Comparison of ENCODE assay signal across 18 cellular contexts in genomic region chr13:98824376-98825160, GRCh38.
DNase-seq lines count a peak whose midpoint lies in the region; ATAC-seq and TF ChIP-seq lines count a peak whose summit lies in the region.
"Had no signal": no experiment of that assay in that cellular context is flagged by ENCODE, and none has a peak within 500 bp of the region (broad histone marks: within the 10 kb centered on the region; RNA-seq: fewer than 3 reads in every experiment).

No MANE protein-coding gene starts in this region.

- no peak overlapping the region for H3K4me2 ChIP-seq in GM23248 (ENCODE audit: unreplicated experiment)

- H3K36me3 ChIP-seq in GM23248 (ENCODE audit: low read depth) (no peaks in the 10 kb centered on the region), right lobe of liver (no peaks in the 10 kb centered on the region)
- H3K36me3 ChIP-seq: colonic mucosa had no signal

- H3K27me3 Mint-ChIP-seq in activated CD8-positive, alpha-beta T cell treated with anti-CD3 and anti-CD28 coated beads for 36 hours, result no peaks in the 10 kb centered on the region
- no peaks in the 10 kb centered on the region for H3K27me3 Mint-ChIP-seq in activated CD8-positive, alpha-beta T cell treated with anti-CD3 and anti-CD28 coated beads, Interleukin-2, amount 10 ng/mL, durations not matched to agents 7 days and 5 days (ENCODE audit: low read depth)
- H3K27me3 Mint-ChIP-seq in WTC11 (ENCODE audit: low read depth), result no peaks in the 10 kb centered on the region
- H3K27me3 Mint-ChIP-seq: B cell had no signal

- no peaks in the 10 kb centered on the region for H3K79me2 ChIP-seq in GM23248 (ENCODE audit: insufficient read depth)

- peaks cover 30% of the 10 kb centered on the region for H3K4me1 ChIP-seq in GM23248 (ENCODE audit: insufficient read depth)
- peaks cover 0 to 75% (median 37%) of the 10 kb centered on the region in 4 donors for H3K4me1 ChIP-seq in right lobe of liver

- H3K9me3 ChIP-seq in GM23248 (ENCODE audit: low read depth), result no peaks in the 10 kb centered on the region
- H3K9me3 ChIP-seq in right lobe of liver, result no peaks in the 10 kb centered on the region
- H3K9me3 ChIP-seq: Caco-2, colonic mucosa had no signal

- H3K4me3 ChIP-seq in GM23248 (no peak overlapping the region), right lobe of liver (no peak overlapping the region)
- H3K4me3 ChIP-seq: colonic mucosa had no signal

- peaks cover 13% of the 10 kb centered on the region for H3K4me1 Mint-ChIP-seq in activated CD8-positive, alpha-beta T cell treated with anti-CD3 and anti-CD28 coated beads for 36 hours (ENCODE audit: low read depth)
- peaks cover 28% of the 10 kb centered on the region for H3K4me1 Mint-ChIP-seq in activated CD8-positive, alpha-beta T cell treated with anti-CD3 and anti-CD28 coated beads, Interleukin-2, amount 10 ng/mL, durations not matched to agents 7 days and 5 days (ENCODE audit: low read depth)
- H3K4me1 Mint-ChIP-seq in WTC11, result peaks cover 41% of the 10 kb centered on the region

- no peaks in the 10 kb centered on the region for H3K9me3 Mint-ChIP-seq in activated CD8-positive, alpha-beta T cell treated with anti-CD3 and anti-CD28 coated beads for 36 hours
- no peaks in the 10 kb centered on the region for H3K9me3 Mint-ChIP-seq in activated CD8-positive, alpha-beta T cell treated with anti-CD3 and anti-CD28 coated beads, Interleukin-2, amount 10 ng/mL, durations not matched to agents 7 days and 5 days (ENCODE audit: insufficient read depth)
- 0 out of 2 replicates have a peak, but pooled peaks cover 3% of the 10 kb centered on the region for H3K9me3 Mint-ChIP-seq in WTC11
- H3K9me3 Mint-ChIP-seq: activated naive CD4-positive, alpha-beta T cell treated with anti-CD3 and anti-CD28 coated beads, Interleukin-2, amount 50 U/mL, for 72 hours had no signal

- H3K9ac ChIP-seq in GM23248, result no peak overlapping the region

- peak; percentile 74 for ATAC-seq in activated CD8-positive, alpha-beta T cell treated with anti-CD3 and anti-CD28 coated beads for 36 hours
- ATAC-seq in activated CD8-positive, alpha-beta T cell treated with anti-CD3 and anti-CD28 coated beads, Interleukin-2, amount 10 ng/mL, durations not matched to agents 7 days and 5 days, result no peak
- no peak for ATAC-seq in WTC11
- peak; percentile 36 to 56 (median 44) for ATAC-seq in right lobe of liver
- no peak for ATAC-seq in sciatic nerve
- ATAC-seq: left ventricle myocardium superior had no signal

- no peaks in the 10 kb centered on the region for H4K20me1 ChIP-seq in GM23248 (ENCODE audit: insufficient read depth)

- WGBS in GM23248 (ENCODE audit: low coverage in 1 of 2, low lambda C conversion rate in 2 of 2, missing lambda C conversion rate in 2 of 2), 2 experiments, result 85 to 88% methylated on average over 13 of the region's 13 CpGs
- 35% methylated on average over 9 of the region's 13 CpGs for WGBS in right lobe of liver (ENCODE audit: insufficient coverage, low coverage, low lambda C conversion rate, missing lambda C conversion rate)

- in situ Hi-C loops in GM23248 (cut with MboI), result loop anchor here (25.0 kb wide), 1 partner anchor 362 kb away; no protein-coding TSS in a partner anchor

- no peak overlapping the region for H3K27ac ChIP-seq in GM23248
- H3K27ac ChIP-seq in right lobe of liver, result peak overlapping the region; percentile 34 to 89 (median 61)
- H3K27ac ChIP-seq: colonic mucosa had no signal

- POLR2A ChIA-PET in activated CD8-positive, alpha-beta T cell treated with anti-CD3 and anti-CD28 coated beads for 36 hours (lab: Charles Lee), result no interaction called here
- POLR2A ChIA-PET in activated CD8-positive, alpha-beta T cell treated with anti-CD3 and anti-CD28 coated beads, Interleukin-2, amount 10 ng/mL, durations not matched to agents 7 days and 5 days (lab: Charles Lee), result no interaction called here
- POLR2A ChIA-PET in WTC11 (lab: Charles Lee), result no interaction called here

- H3K27me3 ChIP-seq in GM23248 (replicated peaks; ENCODE audit: insufficient read depth) (no peaks in the 10 kb centered on the region), right lobe of liver (no peaks in the 10 kb centered on the region)
- H3K27me3 ChIP-seq: colonic mucosa had no signal

- peak overlapping the region; percentile 32 for H3K27ac Mint-ChIP-seq in activated CD8-positive, alpha-beta T cell treated with anti-CD3 and anti-CD28 coated beads for 36 hours
- no peak overlapping the region for H3K27ac Mint-ChIP-seq in activated CD8-positive, alpha-beta T cell treated with anti-CD3 and anti-CD28 coated beads, Interleukin-2, amount 10 ng/mL, durations not matched to agents 7 days and 5 days
- H3K27ac Mint-ChIP-seq in WTC11, result peak overlapping the region; percentile 29; the same call in 1 of the 2 replicates
- H3K27ac Mint-ChIP-seq: activated naive CD4-positive, alpha-beta T cell treated with anti-CD3 and anti-CD28 coated beads, Interleukin-2, amount 50 U/mL, for 72 hours; B cell had no signal

- no peak overlapping the region for H3K4me3 Mint-ChIP-seq in activated CD8-positive, alpha-beta T cell treated with anti-CD3 and anti-CD28 coated beads for 36 hours
- H3K4me3 Mint-ChIP-seq in activated CD8-positive, alpha-beta T cell treated with anti-CD3 and anti-CD28 coated beads, Interleukin-2, amount 10 ng/mL, durations not matched to agents 7 days and 5 days, result no peak overlapping the region
- H3K4me3 Mint-ChIP-seq in WTC11, result no peak overlapping the region

- CTCF ChIA-PET in activated CD8-positive, alpha-beta T cell treated with anti-CD3 and anti-CD28 coated beads for 36 hours (lab: Charles Lee), result interaction anchor here (0.8 to 0.9 kb wide), 2 partner anchors 15 to 19 kb away, joined by 3 read pairs; no protein-coding TSS in a partner anchor
- CTCF ChIA-PET in activated CD8-positive, alpha-beta T cell treated with anti-CD3 and anti-CD28 coated beads, Interleukin-2, amount 10 ng/mL, durations not matched to agents 7 days and 5 days (lab: Charles Lee), result interaction anchor here (1.4 to 1.6 kb wide), 2 partner anchors 15 to 18 kb away, joined by 4 to 6 read pairs; no protein-coding TSS in a partner anchor
- CTCF ChIA-PET in WTC11 (lab: Charles Lee), result interaction anchor here (1.5 kb wide), 1 partner anchor 16 kb away, joined by 6 read pairs; no protein-coding TSS in a partner anchor

- H2AFZ ChIP-seq in GM23248, result no peak overlapping the region

- TF ChIP-seq CTCF in activated CD8-positive, alpha-beta T cell treated with anti-CD3 and anti-CD28 coated beads for 36 hours (IDR thresholded peaks at IDR 0.05), result no peak
- no peak for TF ChIP-seq CTCF in WTC11 (IDR thresholded peaks at IDR 0.05)
- no peak for TF ChIP-seq CTCF in right lobe of liver (IDR thresholded peaks at IDR 0.05)

- TF ChIP-seq POLR2A in right lobe of liver (IDR thresholded peaks at IDR 0.05), result no peak

- peaks cover 30% of the 10 kb centered on the region for H3K36me3 Mint-ChIP-seq in activated CD8-positive, alpha-beta T cell treated with anti-CD3 and anti-CD28 coated beads for 36 hours (ENCODE audit: low read depth)
- peaks cover 65% of the 10 kb centered on the region for H3K36me3 Mint-ChIP-seq in activated CD8-positive, alpha-beta T cell treated with anti-CD3 and anti-CD28 coated beads, Interleukin-2, amount 10 ng/mL, durations not matched to agents 7 days and 5 days (ENCODE audit: low read depth)
- peaks cover 3% of the 10 kb centered on the region; the same call in 1 of the 2 replicates for H3K36me3 Mint-ChIP-seq in WTC11

- DNase-seq in activated CD8-positive, alpha-beta T cell treated with anti-CD3 and anti-CD28 coated beads for 36 hours, result peak; percentile 26
- no peak for DNase-seq in activated CD8-positive, alpha-beta T cell treated with anti-CD3 and anti-CD28 coated beads, Interleukin-2, amount 10 ng/mL, durations not matched to agents 7 days and 5 days
- DNase-seq in GM23248 (peak; percentile 53), WTC11 (ENCODE audit: low spot score) (no peak), right lobe of liver (peak in 1 of 3 donors; percentile 72), posterior cingulate gyrus (no peak), NCI-H82 (lab: John Stamatoyannopoulos, UW) (no peak), sciatic nerve (ENCODE audit: low spot score) (no peak)
- DNase-seq: activated CD4-positive, alpha-beta T cell treated with anti-CD3 and anti-CD28 coated beads, Interleukin-2, amount 50 U/mL, for 1 hour; Caco-2; colonic mucosa; left ventricle myocardium superior; NCI-H1417; NK-92 treated with Interleukin-12 subunit alpha and Interleukin-12 subunit beta, amount 100 ng/mL, for 24 hours; stimulated activated CD4-positive, alpha-beta T cell treated with anti-CD3 and anti-CD28 coated beads, Interleukin-4, amount 100 ng/mL, for 1 hour; SW 1271 had no signal

- peaks cover 32% of the 10 kb centered on the region for H3F3A ChIP-seq in GM23248 (ENCODE audit: insufficient read depth)

- no peaks in the 10 kb centered on the region for H3K9me2 ChIP-seq in GM23248 (ENCODE audit: insufficient read depth)

- intact Hi-C loops in activated CD8-positive, alpha-beta T cell treated with anti-CD3 and anti-CD28 coated beads for 36 hours (cut with micrococcal nuclease), result no loop called here
- intact Hi-C loops in right lobe of liver (cut with DNase I) (no loop called here), posterior cingulate gyrus (cut with DNase I) (no loop called here), sciatic nerve (cut with DNase I) (no loop called here)

TF ChIP-seq in WTC11, 78 proteins besides CTCF, POLR2A, EP300 and RAD21 (continues in another document):
- TF ChIP-seq FOXP1 (CRISPR knock-in tag; IDR thresholded peaks at IDR 0.05; ENCODE audit: borderline replicate concordance), result no peak
- no peak for TF ChIP-seq IRF1 (CRISPR knock-in tag; IDR thresholded peaks at IDR 0.05)
- TF ChIP-seq OVOL2 (CRISPR knock-in tag; IDR thresholded peaks at IDR 0.05; ENCODE audit: borderline replicate concordance), result no peak
- TF ChIP-seq SMAD3 (CRISPR knock-in tag; IDR thresholded peaks at IDR 0.05; ENCODE audit: borderline replicate concordance), result no peak
- TF ChIP-seq MYBL2 (CRISPR knock-in tag; IDR thresholded peaks at IDR 0.05), result no peak

Comparison
In these comparisons a context has a peak if more than half of its experiments do, and no peak if none do; other contexts are left out.
1. ATAC-seq: peak in activated CD8-positive, alpha-beta T cell treated with anti-CD3 and anti-CD28 coated beads for 36 hours (single experiment) and right lobe of liver (4 of 4); none in activated CD8-positive, alpha-beta T cell treated with anti-CD3 and anti-CD28 coated beads, Interleukin-2, amount 10 ng/mL, durations not matched to agents 7 days and 5 days (single experiment), WTC11 (single experiment) and sciatic nerve (single experiment).
2. DNase-seq: peak in activated CD8-positive, alpha-beta T cell treated with anti-CD3 and anti-CD28 coated beads for 36 hours (single experiment) and GM23248 (single experiment); none in activated CD8-positive, alpha-beta T cell treated with anti-CD3 and anti-CD28 coated beads, Interleukin-2, amount 10 ng/mL, durations not matched to agents 7 days and 5 days (single experiment), WTC11 (single experiment), posterior cingulate gyrus (0 of 10), NCI-H82 (single experiment) and sciatic nerve (single experiment).